Comparison of ENCODE assay signal across 19 cellular contexts in the genomic region with DNA sequence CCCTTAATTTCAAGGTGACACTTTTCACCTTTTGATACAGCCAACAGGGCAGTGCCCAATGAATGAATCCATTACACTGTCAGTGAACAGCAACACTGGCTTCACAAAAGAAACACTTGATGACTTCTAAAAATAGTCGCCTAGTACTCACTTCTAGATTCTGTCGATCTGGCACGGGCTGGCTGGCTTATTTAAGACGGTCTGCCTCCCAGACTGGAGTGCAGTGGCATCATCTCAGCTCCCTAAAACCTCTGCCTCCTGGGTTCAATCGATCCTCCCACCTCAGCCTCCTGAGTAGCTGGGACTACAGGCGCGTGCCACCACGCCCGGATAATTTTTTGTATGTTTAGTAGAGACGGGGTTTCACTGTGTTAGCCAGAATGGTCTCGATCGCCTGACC. TPM values are rescaled to one million over a fixed set of nuclear protein-coding genes. Genes with fewer than 3 reads are reported as not detected.
DNase-seq lines count a peak whose midpoint lies in the region; ATAC-seq and TF ChIP-seq lines count a peak whose summit lies in the region.
"Had no signal": no experiment of that assay in that cellular context is flagged by ENCODE, and none has a peak within 500 bp of the region (broad histone marks: within the 10 kb centered on the region; RNA-seq: fewer than 3 reads in every experiment).

No MANE protein-coding gene starts in this region.

- WGBS in right cardiac atrium, result 82% methylated on average over 12 of the region's 12 CpGs

- H3K9me3 Mint-ChIP-seq in WTC11, result no peaks in the 10 kb centered on the region

- H3K36me3 ChIP-seq in BLaER1 (peaks cover 52% of the 10 kb centered on the region), DND-41 (ENCODE audit: insufficient read depth, low read length) (peaks cover 56% of the 10 kb centered on the region), WERI-Rb-1 (peaks cover 55% of the 10 kb centered on the region)
- H3K36me3 ChIP-seq: ovary had no signal

- no peaks in the 10 kb centered on the region for H3K27me3 ChIP-seq in BLaER1
- no peaks in the 10 kb centered on the region for H3K27me3 ChIP-seq in DND-41 (ENCODE audit: insufficient read depth, low read length, poor library complexity)
- no peaks in the 10 kb centered on the region for H3K27me3 ChIP-seq in right cardiac atrium (ENCODE audit: control insufficient read depth, insufficient read depth)
- H3K27me3 ChIP-seq in WERI-Rb-1 (ENCODE audit: insufficient read depth, low read depth, severe bottlenecking), result no peaks in the 10 kb centered on the region
- H3K27me3 ChIP-seq: ovary, SJSA1, stomach, upper lobe of left lung had no signal

- POLR2A ChIA-PET in WTC11 (lab: Charles Lee), result no interaction called here

- peak overlapping the region; percentile 97; the same call in 1 of the 2 replicates for H3K4me2 ChIP-seq in BLaER1
- peak overlapping the region; percentile 99 for H3K4me2 ChIP-seq in DND-41 (ENCODE audit: insufficient read depth, low read length)

- H3K27ac Mint-ChIP-seq in WTC11, result no peak overlapping the region

- H3K4me1 ChIP-seq in BLaER1, result peaks cover 14% of the 10 kb centered on the region
- H3K4me1 ChIP-seq in DND-41 (ENCODE audit: insufficient read depth, low read length), result peaks cover 32% of the 10 kb centered on the region
- peaks cover 3% of the 10 kb centered on the region for H3K4me1 ChIP-seq in right cardiac atrium (ENCODE audit: control insufficient read depth, insufficient read depth, low read length)

- intact Hi-C loops in right cardiac atrium (cut with DNase I), result no loop called here

- peak overlapping the region; percentile 84; the same call in 1 of the 2 replicates for H3K4me3 Mint-ChIP-seq in WTC11

- CTCF ChIA-PET in WTC11 (lab: Charles Lee), result no interaction called here

- H3K79me2 ChIP-seq in DND-41 (ENCODE audit: insufficient read depth, low read length), result peaks cover 67% of the 10 kb centered on the region

- H3K27me3 Mint-ChIP-seq in WTC11 (ENCODE audit: low read depth), result no peaks in the 10 kb centered on the region

- no peak for TF ChIP-seq CTCF in DND-41 (IDR thresholded peaks at IDR 0.05; ENCODE audit: borderline replicate concordance, extremely low read depth, low read length, poor library complexity, severe bottlenecking)
- no peak for TF ChIP-seq CTCF in WTC11 (IDR thresholded peaks at IDR 0.05)
- no peak for TF ChIP-seq CTCF in WERI-Rb-1 (IDR thresholded peaks at IDR 0.05; ENCODE audit: low read depth, low read length)

- DNase-seq in DND-41, result no peak
- DNase-seq in WTC11 (ENCODE audit: low spot score), result no peak
- DNase-seq in right cardiac atrium, result peak; percentile 33 to 69 (median 61)
- DNase-seq in NK-92 (lab: John Stamatoyannopoulos, UW; ENCODE audit: unreplicated experiment), result no peak
- no peak for DNase-seq in WERI-Rb-1
- no peak for DNase-seq in HUDEP-2 (lab: John Stamatoyannopoulos, UW; ENCODE audit: unreplicated experiment in 76 of 76)
- DNase-seq: activated gamma-delta T cell treated with Interleukin-2 at 50 U/mL for 16 hours; AML-193; COR-L47; GOT3; NCI-H1436; NCI-H2171; NCI-H69; ovary; stimulated activated CD4-positive, alpha-beta T cell treated with anti-CD3 and anti-CD28 coated beads, Interleukin-2, amount 100 ng/mL, for 24 hours; stomach had no signal

- H3K4me1 Mint-ChIP-seq in WTC11, result peaks cover 15% of the 10 kb centered on the region

- no peaks in the 10 kb centered on the region for H3K9me3 ChIP-seq in BLaER1
- H3K9me3 ChIP-seq in DND-41 (ENCODE audit: insufficient read depth, low read length, severe bottlenecking), result no peaks in the 10 kb centered on the region
- H3K9me3 ChIP-seq in right cardiac atrium (ENCODE audit: control insufficient read depth, low read length), result no peaks in the 10 kb centered on the region
- H3K9me3 ChIP-seq in WERI-Rb-1 (ENCODE audit: severe bottlenecking), result no peaks in the 10 kb centered on the region
- H3K9me3 ChIP-seq: ovary, SJSA1, stomach, upper lobe of left lung had no signal

- no peak overlapping the region for H3K4me3 ChIP-seq in BLaER1
- peak overlapping the region in 1 of 2 experiments; percentile 99; a peak in 1 of 4 replicates for H3K4me3 ChIP-seq in DND-41 (ENCODE audit: low read depth in 1 of 2, low read length in 2 of 2)
- no peak overlapping the region for H3K4me3 ChIP-seq in right cardiac atrium (ENCODE audit: low read length)
- H3K4me3 ChIP-seq in WERI-Rb-1 (ENCODE audit: low read depth, low read length), result no peak overlapping the region
- H3K4me3 ChIP-seq: ovary had no signal

- peaks cover 35% of the 10 kb centered on the region for H3K36me3 Mint-ChIP-seq in WTC11

- H3K27ac ChIP-seq in BLaER1 (no peak overlapping the region), DND-41 (ENCODE audit: low read length) (no peak overlapping the region), right cardiac atrium (ENCODE audit: low read length) (peak overlapping the region; percentile 76), WERI-Rb-1 (no peak overlapping the region)
- H3K27ac ChIP-seq: ovary, SJSA1, upper lobe of left lung had no signal

- no peak overlapping the region for H2AFZ ChIP-seq in DND-41 (ENCODE audit: low read depth, low read length)

- H3K9ac ChIP-seq in BLaER1, result no peak overlapping the region; the same call in 1 of the 2 replicates
- H3K9ac ChIP-seq in DND-41 (ENCODE audit: low read depth, low read length), result no peak overlapping the region

- no peak for ATAC-seq in DND-41 (ENCODE audit: insufficient read depth, low read depth)
- no peak for ATAC-seq in WTC11
- peak; percentile 20 to 21 for ATAC-seq in right cardiac atrium

- peaks cover 67% of the 10 kb centered on the region for H4K20me1 ChIP-seq in BLaER1
- H4K20me1 ChIP-seq in DND-41 (ENCODE audit: insufficient read depth, low read length), result peaks cover 59% of the 10 kb centered on the region

TF ChIP-seq in WTC11, 78 proteins besides CTCF, POLR2A, EP300 and RAD21 (continues in another document):
- TF ChIP-seq, protein P1, sequence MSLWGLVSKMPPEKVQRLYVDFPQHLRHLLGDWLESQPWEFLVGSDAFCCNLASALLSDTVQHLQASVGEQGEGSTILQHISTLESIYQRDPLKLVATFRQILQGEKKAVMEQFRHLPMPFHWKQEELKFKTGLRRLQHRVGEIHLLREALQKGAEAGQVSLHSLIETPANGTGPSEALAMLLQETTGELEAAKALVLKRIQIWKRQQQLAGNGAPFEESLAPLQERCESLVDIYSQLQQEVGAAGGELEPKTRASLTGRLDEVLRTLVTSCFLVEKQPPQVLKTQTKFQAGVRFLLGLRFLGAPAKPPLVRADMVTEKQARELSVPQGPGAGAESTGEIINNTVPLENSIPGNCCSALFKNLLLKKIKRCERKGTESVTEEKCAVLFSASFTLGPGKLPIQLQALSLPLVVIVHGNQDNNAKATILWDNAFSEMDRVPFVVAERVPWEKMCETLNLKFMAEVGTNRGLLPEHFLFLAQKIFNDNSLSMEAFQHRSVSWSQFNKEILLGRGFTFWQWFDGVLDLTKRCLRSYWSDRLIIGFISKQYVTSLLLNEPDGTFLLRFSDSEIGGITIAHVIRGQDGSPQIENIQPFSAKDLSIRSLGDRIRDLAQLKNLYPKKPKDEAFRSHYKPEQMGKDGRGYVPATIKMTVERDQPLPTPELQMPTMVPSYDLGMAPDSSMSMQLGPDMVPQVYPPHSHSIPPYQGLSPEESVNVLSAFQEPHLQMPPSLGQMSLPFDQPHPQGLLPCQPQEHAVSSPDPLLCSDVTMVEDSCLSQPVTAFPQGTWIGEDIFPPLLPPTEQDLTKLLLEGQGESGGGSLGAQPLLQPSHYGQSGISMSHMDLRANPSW (CRISPR knock-in tag; conservative IDR thresholded peaks at IDR 0.05; ENCODE audit: low read depth), result no peak
- TF ChIP-seq, protein P2, sequence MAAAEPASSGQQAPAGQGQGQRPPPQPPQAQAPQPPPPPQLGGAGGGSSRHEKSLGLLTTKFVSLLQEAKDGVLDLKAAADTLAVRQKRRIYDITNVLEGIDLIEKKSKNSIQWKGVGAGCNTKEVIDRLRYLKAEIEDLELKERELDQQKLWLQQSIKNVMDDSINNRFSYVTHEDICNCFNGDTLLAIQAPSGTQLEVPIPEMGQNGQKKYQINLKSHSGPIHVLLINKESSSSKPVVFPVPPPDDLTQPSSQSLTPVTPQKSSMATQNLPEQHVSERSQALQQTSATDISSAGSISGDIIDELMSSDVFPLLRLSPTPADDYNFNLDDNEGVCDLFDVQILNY (CRISPR knock-in tag; IDR thresholded peaks at IDR 0.05), result no peak
- TF ChIP-seq, protein P3, sequence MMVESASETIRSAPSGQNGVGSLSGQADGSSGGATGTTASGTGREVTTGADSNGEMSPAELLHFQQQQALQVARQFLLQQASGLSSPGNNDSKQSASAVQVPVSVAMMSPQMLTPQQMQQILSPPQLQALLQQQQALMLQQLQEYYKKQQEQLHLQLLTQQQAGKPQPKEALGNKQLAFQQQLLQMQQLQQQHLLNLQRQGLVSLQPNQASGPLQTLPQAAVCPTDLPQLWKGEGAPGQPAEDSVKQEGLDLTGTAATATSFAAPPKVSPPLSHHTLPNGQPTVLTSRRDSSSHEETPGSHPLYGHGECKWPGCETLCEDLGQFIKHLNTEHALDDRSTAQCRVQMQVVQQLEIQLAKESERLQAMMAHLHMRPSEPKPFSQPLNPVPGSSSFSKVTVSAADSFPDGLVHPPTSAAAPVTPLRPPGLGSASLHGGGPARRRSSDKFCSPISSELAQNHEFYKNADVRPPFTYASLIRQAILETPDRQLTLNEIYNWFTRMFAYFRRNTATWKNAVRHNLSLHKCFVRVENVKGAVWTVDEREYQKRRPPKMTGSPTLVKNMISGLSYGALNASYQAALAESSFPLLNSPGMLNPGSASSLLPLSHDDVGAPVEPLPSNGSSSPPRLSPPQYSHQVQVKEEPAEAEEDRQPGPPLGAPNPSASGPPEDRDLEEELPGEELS (CRISPR knock-in tag; IDR thresholded peaks at IDR 0.05), result no peak
- TF ChIP-seq ZNF121 (CRISPR knock-in tag; IDR thresholded peaks at IDR 0.05), result no peak
- no peak for TF ChIP-seq ZNF416 (CRISPR knock-in tag; IDR thresholded peaks at IDR 0.05)
- TF ChIP-seq, protein P4, sequence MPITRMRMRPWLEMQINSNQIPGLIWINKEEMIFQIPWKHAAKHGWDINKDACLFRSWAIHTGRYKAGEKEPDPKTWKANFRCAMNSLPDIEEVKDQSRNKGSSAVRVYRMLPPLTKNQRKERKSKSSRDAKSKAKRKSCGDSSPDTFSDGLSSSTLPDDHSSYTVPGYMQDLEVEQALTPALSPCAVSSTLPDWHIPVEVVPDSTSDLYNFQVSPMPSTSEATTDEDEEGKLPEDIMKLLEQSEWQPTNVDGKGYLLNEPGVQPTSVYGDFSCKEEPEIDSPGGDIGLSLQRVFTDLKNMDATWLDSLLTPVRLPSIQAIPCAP (CRISPR knock-in tag; IDR thresholded peaks at IDR 0.05), result no peak

RNA-seq across cellular contexts. Expression of a gene that starts 1.9 kb away (rescaled TPM):
- total RNA-seq in WTC11 (2021) (146 to 189 TPM (median 156 TPM) in 3 replicates), right cardiac atrium (100 to 1,000 TPM; 378 to 517 (median 448) TPM)
- polyA plus RNA-seq in right cardiac atrium, result 1,123 TPM

RNA-seq across cellular contexts. Expression of a gene that starts 36.7 kb away (rescaled TPM):
- total RNA-seq in WTC11 (2021), result 109 to 128 TPM (median 115 TPM) in 3 replicates
- 10 to 100 TPM; 47.8 to 69.5 (median 61.8) TPM for total RNA-seq in right cardiac atrium
- 20.3 TPM for polyA plus RNA-seq in right cardiac atrium

RNA-seq across cellular contexts. Expression of a gene that starts 37.0 kb away (rescaled TPM):
- 47.9 to 55.9 TPM (median 53.5 TPM) in 3 replicates for total RNA-seq in WTC11 (2021)
- 10 to 100 TPM; 11.0 to 18.2 (median 13.7) TPM for total RNA-seq in right cardiac atrium
- 15.9 TPM for polyA plus RNA-seq in right cardiac atrium

RNA-seq across cellular contexts. Expression of a gene that starts 46.9 kb away (rescaled TPM):
- 23.8 to 32.1 TPM (median 25.1 TPM) in 3 replicates for total RNA-seq in WTC11 (2021)
- total RNA-seq in right cardiac atrium, result 1 to 10 TPM; 5.5 to 6.8 (median 6.0) TPM
- 4.1 TPM for polyA plus RNA-seq in right cardiac atrium

RNA-seq across cellular contexts. Expression of a gene that starts 47.1 kb away (rescaled TPM):
- 54.0 to 65.8 TPM (median 60.0 TPM) in 3 replicates for total RNA-seq in WTC11 (2021)
- total RNA-seq in right cardiac atrium, result 10 to 100 TPM; 41.7 to 44.7 (median 42.5) TPM
- polyA plus RNA-seq in right cardiac atrium, result 12.4 TPM

Comparison
In these comparisons a context has a peak if more than half of its experiments do, and no peak if none do; other contexts are left out.
1. ATAC-seq: peak in right cardiac atrium (2 of 2); none in DND-41 (single experiment) and WTC11 (single experiment).
2. DNase-seq: peak in right cardiac atrium (3 of 3); none in DND-41 (single experiment), WTC11 (single experiment), NK-92 (single experiment), WERI-Rb-1 (single experiment) and HUDEP-2 (0 of 76).